ENCODE assay signal across 1 cellular context in genomic region chrX:147803948-147804347, GRCh38.
TF ChIP-seq lines count a peak whose summit lies in the region.

No MANE protein-coding gene starts in this region.

TF ChIP-seq in WTC11, 78 proteins besides CTCF, POLR2A, EP300 and RAD21:
- TF ChIP-seq CDX4 (CRISPR knock-in tag; IDR thresholded peaks at IDR 0.05; ENCODE audit: borderline replicate concordance) (no peak), JUN (CRISPR knock-in tag; IDR thresholded peaks at IDR 0.05) (no peak), ZNF317 (CRISPR knock-in tag; IDR thresholded peaks at IDR 0.05; ENCODE audit: borderline replicate concordance, low read depth) (no peak), PRDM15 (CRISPR knock-in tag; IDR thresholded peaks at IDR 0.05) (no peak), STAT6 (CRISPR knock-in tag; conservative IDR thresholded peaks at IDR 0.05; ENCODE audit: low read depth) (no peak)
TF ChIP-seq in WTC11: peak in this region for 0.
